ENCODE assay signal across 29 cellular contexts in genomic region chr16:79191933-79192332, GRCh38.
"Had no signal": no experiment of that assay in that cellular context is flagged by ENCODE, and none has a peak within 500 bp of the region (broad histone marks: within the 10 kb centered on the region; RNA-seq: fewer than 3 reads in every experiment).

No MANE protein-coding gene starts in this region.

- H3K27ac ChIP-seq: brain microvascular endothelial cell, coronary artery, gastrocnemius medialis, parathyroid adenoma, psoas muscle, right atrium auricular region, spleen, testis, transverse colon, uterus had no signal

- H3K4me3 Mint-ChIP-seq: activated CD4-positive, alpha-beta T cell treated with anti-CD3 and anti-CD28 coated beads, Interleukin-2, amount 10 ng/mL, durations not matched to agents 7 days and 5 days; activated CD8-positive, alpha-beta T cell treated with anti-CD3 and anti-CD28 coated beads for 36 hours; activated naive CD8-positive, alpha-beta T cell; effector memory CD8-positive, alpha-beta T cell; naive B cell; T-helper 17 cell; WTC11 had no signal

- H3K4me1 ChIP-seq: gastrocnemius medialis, parathyroid adenoma, psoas muscle, transverse colon, uterus had no signal

- H3K4me3 ChIP-seq: coronary artery, gastrocnemius medialis, psoas muscle, right atrium auricular region, spleen, testis, transverse colon, uterus had no signal

- H3K9me3 ChIP-seq: gastrocnemius medialis, psoas muscle, right atrium auricular region, testis, transverse colon, uterus had no signal

- H3K27me3 ChIP-seq: brain microvascular endothelial cell, gastrocnemius medialis, right atrium auricular region, spleen, testis, transverse colon, uterus had no signal

- H3K4me1 Mint-ChIP-seq: T-helper 17 cell had no signal

- H3K9ac ChIP-seq: parathyroid adenoma had no signal

- H3K79me2 ChIP-seq: parathyroid adenoma had no signal

- H2AFZ ChIP-seq: parathyroid adenoma had no signal

- DNase-seq: activated CD4-positive, alpha-beta T cell treated with anti-CD3 and anti-CD28 coated beads for 1 hour; activated CD4-positive, alpha-beta T cell treated with anti-CD3 and anti-CD28 coated beads, Interleukin-2, amount 10 ng/mL, durations not matched to agents 7 days and 5 days; activated CD8-positive, alpha-beta T cell treated with anti-CD3 and anti-CD28 coated beads for 36 hours; activated naive CD4-positive, alpha-beta T cell treated with Interleukin-2 at 50 U/mL for 16 hours; activated T-cell treated with anti-CD3 and anti-CD28 coated beads, Interleukin-2, amount 50 U/mL, for 48 hours; aorta; brain microvascular endothelial cell; effector memory CD8-positive, alpha-beta T cell; erythroblast; gastrocnemius medialis; glutamatergic neuron; islet precursor cell; left ventricle myocardium superior; mammary epithelial cell; naive B cell; nucleus accumbens; psoas muscle; spleen; stimulated activated naive CD4-positive, alpha-beta T cell treated with Interleukin-2 at 50 U/mL for 16 hours; T-helper 17 cell; T1000; testis; transverse colon; uterus had no signal

- ATAC-seq: activated CD8-positive, alpha-beta T cell treated with anti-CD3 and anti-CD28 coated beads for 36 hours; effector memory CD8-positive, alpha-beta T cell; gastrocnemius medialis; left ventricle myocardium superior; psoas muscle; T-helper 17 cell; WTC11 had no signal

- H3K36me3 ChIP-seq: brain microvascular endothelial cell, gastrocnemius medialis, right atrium auricular region, spleen, transverse colon, uterus had no signal

- H3K27ac Mint-ChIP-seq: activated CD4-positive, alpha-beta T cell treated with anti-CD3 and anti-CD28 coated beads, Interleukin-2, amount 10 ng/mL, durations not matched to agents 7 days and 5 days; activated CD8-positive, alpha-beta T cell treated with anti-CD3 and anti-CD28 coated beads for 36 hours; activated naive CD8-positive, alpha-beta T cell; effector memory CD8-positive, alpha-beta T cell; naive B cell; T-helper 17 cell; WTC11 had no signal

- H3K9me3 Mint-ChIP-seq: activated CD8-positive, alpha-beta T cell treated with anti-CD3 and anti-CD28 coated beads for 36 hours had no signal

- H3K36me3 Mint-ChIP-seq: activated naive CD8-positive, alpha-beta T cell; WTC11 had no signal
